Comparison of ENCODE assay signal across 8 cellular contexts in the genomic region with DNA sequence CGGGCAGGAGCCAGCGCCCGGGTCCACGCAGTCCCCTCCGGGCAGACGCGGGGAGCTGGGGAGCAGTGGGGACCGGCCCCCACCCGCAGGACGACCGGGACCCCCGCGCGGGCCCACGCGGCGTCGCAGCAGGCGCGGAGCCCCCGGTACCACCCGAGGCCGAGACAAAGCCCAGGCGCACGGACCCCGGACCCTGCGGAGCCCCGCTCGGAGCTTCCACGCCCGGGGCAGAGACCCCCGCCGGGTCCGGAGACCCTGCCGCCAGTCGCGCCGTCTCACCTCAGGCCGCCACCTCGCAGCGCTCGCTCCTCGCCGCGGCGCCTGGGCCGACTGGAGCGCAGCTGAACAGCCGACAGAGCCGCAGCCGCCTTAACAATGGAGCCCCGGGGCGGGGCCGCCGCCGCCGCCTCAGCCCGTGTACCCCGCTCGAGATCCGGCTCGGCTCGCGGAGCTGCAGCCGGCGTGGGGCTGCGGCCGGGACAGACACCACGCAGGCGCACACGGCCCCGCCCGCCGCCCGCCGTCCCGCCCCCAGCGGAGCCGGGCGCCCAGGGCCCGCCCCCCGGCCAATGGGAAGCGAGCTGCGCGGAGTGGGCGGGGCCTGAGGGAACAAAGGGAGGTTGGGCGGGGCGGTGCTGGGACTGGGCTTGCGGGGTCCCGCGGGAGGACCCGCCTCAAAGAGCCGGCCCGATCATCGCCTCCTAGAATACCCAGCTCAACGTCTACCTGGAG. TPM values are rescaled to one million over a fixed set of nuclear protein-coding genes. Genes with fewer than 3 reads are reported as not detected.
DNase-seq lines count a peak whose midpoint lies in the region; ATAC-seq and TF ChIP-seq lines count a peak whose summit lies in the region.

A gene with protein sequence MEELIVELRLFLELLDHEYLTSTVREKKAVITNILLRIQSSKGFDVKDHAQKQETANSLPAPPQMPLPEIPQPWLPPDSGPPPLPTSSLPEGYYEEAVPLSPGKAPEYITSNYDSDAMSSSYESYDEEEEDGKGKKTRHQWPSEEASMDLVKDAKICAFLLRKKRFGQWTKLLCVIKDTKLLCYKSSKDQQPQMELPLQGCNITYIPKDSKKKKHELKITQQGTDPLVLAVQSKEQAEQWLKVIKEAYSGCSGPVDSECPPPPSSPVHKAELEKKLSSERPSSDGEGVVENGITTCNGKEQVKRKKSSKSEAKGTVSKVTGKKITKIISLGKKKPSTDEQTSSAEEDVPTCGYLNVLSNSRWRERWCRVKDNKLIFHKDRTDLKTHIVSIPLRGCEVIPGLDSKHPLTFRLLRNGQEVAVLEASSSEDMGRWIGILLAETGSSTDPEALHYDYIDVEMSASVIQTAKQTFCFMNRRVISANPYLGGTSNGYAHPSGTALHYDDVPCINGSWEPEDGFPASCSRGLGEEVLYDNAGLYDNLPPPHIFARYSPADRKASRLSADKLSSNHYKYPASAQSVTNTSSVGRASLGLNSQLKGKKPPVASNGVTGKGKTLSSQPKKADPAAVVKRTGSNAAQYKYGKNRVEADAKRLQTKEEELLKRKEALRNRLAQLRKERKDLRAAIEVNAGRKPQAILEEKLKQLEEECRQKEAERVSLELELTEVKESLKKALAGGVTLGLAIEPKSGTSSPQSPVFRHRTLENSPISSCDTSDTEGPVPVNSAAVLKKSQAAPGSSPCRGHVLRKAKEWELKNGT (minus strand): TSS at position 485 of the 732 bp plus-strand sequence. CDS start 67,783 bp downstream, outside the sequence.

- peak within 1 kb of the TSS; percentile 69; the same call in 1 of the 2 replicates for H3K27ac ChIP-seq in HUES6 (ENCODE audit: low read depth, low read length)
- peak within 1 kb of the TSS; percentile 70 for H3K27ac ChIP-seq in SJSA1
- H3K27ac ChIP-seq in foreskin keratinocyte = peak within 1 kb of the TSS; percentile 69
- H3K27ac ChIP-seq in neural cell (ENCODE audit: low read length) = peak within 1 kb of the TSS; percentile 79

- peaks cover 45% of the 10 kb centered on the region for H3K79me2 ChIP-seq in neural cell (replicated peaks; ENCODE audit: insufficient read depth, low read length)

- H3K4me1 ChIP-seq in HUES6 (ENCODE audit: control insufficient read depth, insufficient read depth, low read length) (peaks cover 22% of the 10 kb centered on the region), SJSA1 (replicated peaks) (peaks cover 26% of the 10 kb centered on the region), foreskin keratinocyte (peaks cover 9% of the 10 kb centered on the region)

- no peak within 1 kb of the TSS for H3K4me2 ChIP-seq in neural cell (ENCODE audit: low read length)

- H3K9ac ChIP-seq in HUES6 (ENCODE audit: low read length) (peak within 1 kb of the TSS; percentile 86), neural cell (ENCODE audit: low read length) (peak within 1 kb of the TSS; percentile 91)

- H3F3A ChIP-seq in neural cell (ENCODE audit: insufficient read depth, low read length, poor library complexity, severe bottlenecking) = no peaks in the 10 kb centered on the region

- TF ChIP-seq CTCF in foreskin keratinocyte (conservative IDR thresholded peaks at IDR 0.05) (no peak), neural cell (IDR thresholded peaks at IDR 0.05; ENCODE audit: poor library complexity, severe bottlenecking) (no peak)

- H3K36me3 ChIP-seq in HUES6 (ENCODE audit: control insufficient read depth, insufficient read depth, low read length) = no peaks in the 10 kb centered on the region
- peaks cover 9% of the 10 kb centered on the region for H3K36me3 ChIP-seq in SJSA1
- no peaks in the 10 kb centered on the region for H3K36me3 ChIP-seq in neural cell (ENCODE audit: insufficient read depth, low read length)

- peak; percentile 92 for ATAC-seq in GM21360 (IDR thresholded peaks at IDR 0.05; ENCODE audit: unreplicated experiment)
- peak; percentile 91 for ATAC-seq in foreskin keratinocyte

- H3K4me3 ChIP-seq in HUES6 (ENCODE audit: low read depth, low read length) (peak within 1 kb of the TSS; percentile 81), SJSA1 (peak within 1 kb of the TSS; percentile 98), neural cell (ENCODE audit: low read length) (peak within 1 kb of the TSS; percentile 99)

- peak; percentile 59 for TF ChIP-seq RAD21 in neural cell (conservative IDR thresholded peaks at IDR 0.05)

- H3K9me3 ChIP-seq in HUES6 (ENCODE audit: control insufficient read depth, insufficient read depth, low read depth, low read length) (no peaks in the 10 kb centered on the region), SJSA1 (replicated peaks) (no peaks in the 10 kb centered on the region), neural cell (ENCODE audit: low read length) (no peaks in the 10 kb centered on the region)

- no peaks in the 10 kb centered on the region for H3K27me3 ChIP-seq in HUES6 (ENCODE audit: control insufficient read depth, insufficient read depth, low read length)
- no peaks in the 10 kb centered on the region for H3K27me3 ChIP-seq in SJSA1 (replicated peaks)
- no peaks in the 10 kb centered on the region for H3K27me3 ChIP-seq in foreskin keratinocyte
- no peaks in the 10 kb centered on the region for H3K27me3 ChIP-seq in neural cell (ENCODE audit: insufficient read depth, low read depth, low read length)

- H2AFZ ChIP-seq in neural cell (ENCODE audit: low read depth, low read length) = peak within 1 kb of the TSS; percentile 77

- DNase-seq in CD1c-positive myeloid dendritic cell (ENCODE audit: extremely low spot score) (peak; percentile 83), SJSA1 (ENCODE audit: low read depth in 1 of 2, low spot score in 2 of 2) (peak; percentile 76 to 87), foreskin keratinocyte (peak; percentile 40 to 56)
- DNase-seq in activated naive CD4-positive, alpha-beta T cell (lab: John Stamatoyannopoulos, UW) = peak; percentile 51 to 88 (median 74)
- DNase-seq in stimulated activated naive CD4-positive, alpha-beta T cell treated with Interleukin-2 at 50 U/mL for 16 hours (lab: John Stamatoyannopoulos, UW) = peak; percentile 82

- H3K9me2 ChIP-seq in neural cell (ENCODE audit: insufficient read depth, low read length) = no peaks in the 10 kb centered on the region

- H4K20me1 ChIP-seq in neural cell (ENCODE audit: insufficient read depth) = peaks cover 16% of the 10 kb centered on the region

- no peak for TF ChIP-seq EP300 in neural cell (conservative IDR thresholded peaks at IDR 0.05; ENCODE audit: poor library complexity, severe bottlenecking)

TF ChIP-seq in neural cell, 6 proteins besides CTCF, POLR2A, EP300 and RAD21:
- TF ChIP-seq, protein P1, sequence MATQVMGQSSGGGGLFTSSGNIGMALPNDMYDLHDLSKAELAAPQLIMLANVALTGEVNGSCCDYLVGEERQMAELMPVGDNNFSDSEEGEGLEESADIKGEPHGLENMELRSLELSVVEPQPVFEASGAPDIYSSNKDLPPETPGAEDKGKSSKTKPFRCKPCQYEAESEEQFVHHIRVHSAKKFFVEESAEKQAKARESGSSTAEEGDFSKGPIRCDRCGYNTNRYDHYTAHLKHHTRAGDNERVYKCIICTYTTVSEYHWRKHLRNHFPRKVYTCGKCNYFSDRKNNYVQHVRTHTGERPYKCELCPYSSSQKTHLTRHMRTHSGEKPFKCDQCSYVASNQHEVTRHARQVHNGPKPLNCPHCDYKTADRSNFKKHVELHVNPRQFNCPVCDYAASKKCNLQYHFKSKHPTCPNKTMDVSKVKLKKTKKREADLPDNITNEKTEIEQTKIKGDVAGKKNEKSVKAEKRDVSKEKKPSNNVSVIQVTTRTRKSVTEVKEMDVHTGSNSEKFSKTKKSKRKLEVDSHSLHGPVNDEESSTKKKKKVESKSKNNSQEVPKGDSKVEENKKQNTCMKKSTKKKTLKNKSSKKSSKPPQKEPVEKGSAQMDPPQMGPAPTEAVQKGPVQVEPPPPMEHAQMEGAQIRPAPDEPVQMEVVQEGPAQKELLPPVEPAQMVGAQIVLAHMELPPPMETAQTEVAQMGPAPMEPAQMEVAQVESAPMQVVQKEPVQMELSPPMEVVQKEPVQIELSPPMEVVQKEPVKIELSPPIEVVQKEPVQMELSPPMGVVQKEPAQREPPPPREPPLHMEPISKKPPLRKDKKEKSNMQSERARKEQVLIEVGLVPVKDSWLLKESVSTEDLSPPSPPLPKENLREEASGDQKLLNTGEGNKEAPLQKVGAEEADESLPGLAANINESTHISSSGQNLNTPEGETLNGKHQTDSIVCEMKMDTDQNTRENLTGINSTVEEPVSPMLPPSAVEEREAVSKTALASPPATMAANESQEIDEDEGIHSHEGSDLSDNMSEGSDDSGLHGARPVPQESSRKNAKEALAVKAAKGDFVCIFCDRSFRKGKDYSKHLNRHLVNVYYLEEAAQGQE (IDR thresholded peaks at IDR 0.05; ENCODE audit: borderline replicate concordance) = peak; percentile 60
- TF ChIP-seq EZH2 (IDR thresholded peaks at IDR 0.05; ENCODE audit: borderline replicate concordance, insufficient read depth, low read length, poor library complexity, severe bottlenecking) (no peak), MXI1 (conservative IDR thresholded peaks at IDR 0.05; ENCODE audit: poor library complexity, severe bottlenecking) (peak; percentile 83), TAF1 (IDR thresholded peaks at IDR 0.05; ENCODE audit: low read depth) (peak; percentile 83), POLR2AphosphoS5 (IDR thresholded peaks at IDR 0.05) (peak; percentile 88)

RNA-seq across cellular contexts. Expression of the gene that starts here (rescaled TPM):
- 33.1 and 47.4 TPM in 2 replicates for total RNA-seq in SJSA1 (2014; rRNA removed; shearing (Covaris generic))
- total RNA-seq in foreskin keratinocyte = 21.3 and 35.9 TPM in 2 replicates
- polyA plus RNA-seq in foreskin keratinocyte = 6.1 and 8.6 TPM in 2 replicates
- polyA plus RNA-seq in neural cell = 38.9 and 44.1 TPM in 2 replicates
- 99.4 and 103 TPM in 2 replicates for polyA minus RNA-seq in neural cell

Comparison
In these comparisons a context has a peak if more than half of its experiments do, and no peak if none do; other contexts are left out.
1. Peak in every context shown above with its lines: DNase-seq, ATAC-seq, H3K4me3 ChIP-seq and H3K27ac ChIP-seq.